11 cellular contexts compared by ENCODE assay signal in the genomic region with DNA sequence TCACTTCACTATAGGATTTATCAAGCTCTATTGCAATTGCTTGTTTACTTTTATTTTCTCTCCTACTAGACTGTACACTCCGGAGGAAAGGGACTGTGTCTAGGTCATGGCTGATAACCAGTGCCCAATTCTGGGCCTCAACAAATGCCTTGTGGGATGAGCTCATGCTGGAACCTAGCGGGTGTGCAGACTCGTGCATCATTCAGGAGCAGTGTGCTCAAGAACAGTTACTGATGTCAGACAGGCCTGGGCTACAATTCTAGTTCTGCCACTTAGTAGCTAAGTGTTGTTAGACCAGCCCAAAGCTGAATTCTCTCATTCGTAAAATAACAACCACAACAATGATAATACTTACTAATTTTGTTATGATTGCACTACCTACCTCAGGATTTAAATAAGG.
DNase-seq lines count a peak whose midpoint lies in the region; ATAC-seq and TF ChIP-seq lines count a peak whose summit lies in the region.
"Had no signal": no experiment of that assay in that cellular context is flagged by ENCODE, and none has a peak within 500 bp of the region (broad histone marks: within the 10 kb centered on the region; RNA-seq: fewer than 3 reads in every experiment).

No MANE protein-coding gene starts in this region.

- no peaks in the 10 kb centered on the region for H3K36me3 Mint-ChIP-seq in activated T-cell treated with anti-CD3 and anti-CD28 coated beads, Interleukin-2, amount 50 U/mL, for 4 hours (ENCODE audit: insufficient read depth)
- no peaks in the 10 kb centered on the region for H3K36me3 Mint-ChIP-seq in activated naive CD8-positive, alpha-beta T cell treated with anti-CD3 and anti-CD28 coated beads, Interleukin-2, amount 50 U/mL, for 24 hours (ENCODE audit: low read depth)
- H3K36me3 Mint-ChIP-seq: naive thymus-derived CD4-positive, alpha-beta T cell had no signal

- peak overlapping the region; percentile 29 for H3K27ac Mint-ChIP-seq in activated naive CD8-positive, alpha-beta T cell treated with anti-CD3 and anti-CD28 coated beads, Interleukin-2, amount 50 U/mL, for 24 hours

- no peaks in the 10 kb centered on the region for H3K9me3 ChIP-seq in stomach

- peaks cover 2% of the 10 kb centered on the region for H3K27me3 Mint-ChIP-seq in activated T-cell treated with anti-CD3 and anti-CD28 coated beads, Interleukin-2, amount 50 U/mL, for 4 hours (ENCODE audit: low read depth)
- no peaks in the 10 kb centered on the region for H3K27me3 Mint-ChIP-seq in activated naive CD8-positive, alpha-beta T cell treated with anti-CD3 and anti-CD28 coated beads, Interleukin-2, amount 50 U/mL, for 24 hours

- peak; percentile 18 to 28 for ATAC-seq in activated T-cell treated with anti-CD3 and anti-CD28 coated beads, Interleukin-2, amount 50 U/mL, for 4 hours
- ATAC-seq in activated naive CD8-positive, alpha-beta T cell treated with anti-CD3 and anti-CD28 coated beads, Interleukin-2, amount 50 U/mL, for 24 hours: no peak
- ATAC-seq in HG03521 (IDR thresholded peaks at IDR 0.05; ENCODE audit: unreplicated experiment): no peak

- no peak for TF ChIP-seq CTCF in foreskin fibroblast (IDR thresholded peaks at IDR 0.05; ENCODE audit: low read depth, low read length)
- TF ChIP-seq CTCF in stomach (IDR thresholded peaks at IDR 0.05): no peak

- WGBS in stomach, 5 donors: 68 to 80% (median 71%) methylated on average over 4 of the region's 4 CpGs

- peak overlapping the region in 3 of 5 donors; percentile 1 to 70 (median 63) for H3K27ac ChIP-seq in stomach
- H3K27ac ChIP-seq: WERI-Rb-1 had no signal

- peaks cover 0 to 23% (median 18%) of the 10 kb centered on the region in 4 donors for H3K4me1 ChIP-seq in stomach

- DNase-seq in activated T-cell treated with anti-CD3 and anti-CD28 coated beads, Interleukin-2, amount 50 U/mL, for 4 hours: no peak
- no peak for DNase-seq in activated T-cell treated with anti-CD3 and anti-CD28 coated beads, Interleukin-2, amount 50 U/mL, for 48 hours
- no peak for DNase-seq in activated naive CD8-positive, alpha-beta T cell treated with anti-CD3 and anti-CD28 coated beads, Interleukin-2, amount 50 U/mL, for 24 hours
- DNase-seq in foreskin fibroblast (peak; percentile 50 to 54), stomach (no peak), GF-D8 (lab: John Stamatoyannopoulos, UW) (no peak), NCI-H1092 (lab: John Stamatoyannopoulos, UW) (no peak)
- DNase-seq: NCI-H446, WERI-Rb-1 had no signal

- no peak overlapping the region for H3K4me3 Mint-ChIP-seq in activated T-cell treated with anti-CD3 and anti-CD28 coated beads, Interleukin-2, amount 50 U/mL, for 4 hours
- H3K4me3 Mint-ChIP-seq in activated naive CD8-positive, alpha-beta T cell treated with anti-CD3 and anti-CD28 coated beads, Interleukin-2, amount 50 U/mL, for 24 hours: no peak overlapping the region
- H3K4me3 Mint-ChIP-seq: naive thymus-derived CD4-positive, alpha-beta T cell had no signal

- TF ChIP-seq POLR2A in stomach (IDR thresholded peaks at IDR 0.05): no peak

- no peaks in the 10 kb centered on the region for H3K36me3 ChIP-seq in stomach
- H3K36me3 ChIP-seq: WERI-Rb-1 had no signal

- TF ChIP-seq EP300 in stomach (IDR thresholded peaks at IDR 0.05): no peak

- H3K4me1 Mint-ChIP-seq in activated T-cell treated with anti-CD3 and anti-CD28 coated beads, Interleukin-2, amount 50 U/mL, for 4 hours (ENCODE audit: low read depth): peaks cover 15% of the 10 kb centered on the region
- peaks cover 25% of the 10 kb centered on the region for H3K4me1 Mint-ChIP-seq in activated naive CD8-positive, alpha-beta T cell treated with anti-CD3 and anti-CD28 coated beads, Interleukin-2, amount 50 U/mL, for 24 hours

- no peaks in the 10 kb centered on the region for H3K27me3 ChIP-seq in stomach

- H3K4me3 ChIP-seq in foreskin fibroblast (ENCODE audit: low read depth in 1 of 2, low read length in 2 of 2) (no peak overlapping the region), stomach (no peak overlapping the region)

- H3K9me3 Mint-ChIP-seq in activated T-cell treated with anti-CD3 and anti-CD28 coated beads, Interleukin-2, amount 50 U/mL, for 4 hours: no peaks in the 10 kb centered on the region
- no peaks in the 10 kb centered on the region for H3K9me3 Mint-ChIP-seq in activated naive CD8-positive, alpha-beta T cell treated with anti-CD3 and anti-CD28 coated beads, Interleukin-2, amount 50 U/mL, for 24 hours
- H3K9me3 Mint-ChIP-seq: naive thymus-derived CD4-positive, alpha-beta T cell had no signal

- intact Hi-C loops in stomach (cut with DNase I; ENCODE audit: low total_unique reads): no loop called here

Comparison
In these comparisons a context has a peak if more than half of its experiments do, and no peak if none do; other contexts are left out.
1. ATAC-seq: peak in activated T-cell treated with anti-CD3 and anti-CD28 coated beads, Interleukin-2, amount 50 U/mL, for 4 hours (2 of 2); none in activated naive CD8-positive, alpha-beta T cell treated with anti-CD3 and anti-CD28 coated beads, Interleukin-2, amount 50 U/mL, for 24 hours (single experiment) and HG03521 (single experiment).
2. DNase-seq: peak in foreskin fibroblast (2 of 2); none in activated T-cell treated with anti-CD3 and anti-CD28 coated beads, Interleukin-2, amount 50 U/mL, for 4 hours (single experiment), activated T-cell treated with anti-CD3 and anti-CD28 coated beads, Interleukin-2, amount 50 U/mL, for 48 hours (0 of 2), activated naive CD8-positive, alpha-beta T cell treated with anti-CD3 and anti-CD28 coated beads, Interleukin-2, amount 50 U/mL, for 24 hours (single experiment), stomach (single experiment), GF-D8 (single experiment) and NCI-H1092 (single experiment).